Comparison of ENCODE assay signal across 29 cellular contexts in the genomic region with DNA sequence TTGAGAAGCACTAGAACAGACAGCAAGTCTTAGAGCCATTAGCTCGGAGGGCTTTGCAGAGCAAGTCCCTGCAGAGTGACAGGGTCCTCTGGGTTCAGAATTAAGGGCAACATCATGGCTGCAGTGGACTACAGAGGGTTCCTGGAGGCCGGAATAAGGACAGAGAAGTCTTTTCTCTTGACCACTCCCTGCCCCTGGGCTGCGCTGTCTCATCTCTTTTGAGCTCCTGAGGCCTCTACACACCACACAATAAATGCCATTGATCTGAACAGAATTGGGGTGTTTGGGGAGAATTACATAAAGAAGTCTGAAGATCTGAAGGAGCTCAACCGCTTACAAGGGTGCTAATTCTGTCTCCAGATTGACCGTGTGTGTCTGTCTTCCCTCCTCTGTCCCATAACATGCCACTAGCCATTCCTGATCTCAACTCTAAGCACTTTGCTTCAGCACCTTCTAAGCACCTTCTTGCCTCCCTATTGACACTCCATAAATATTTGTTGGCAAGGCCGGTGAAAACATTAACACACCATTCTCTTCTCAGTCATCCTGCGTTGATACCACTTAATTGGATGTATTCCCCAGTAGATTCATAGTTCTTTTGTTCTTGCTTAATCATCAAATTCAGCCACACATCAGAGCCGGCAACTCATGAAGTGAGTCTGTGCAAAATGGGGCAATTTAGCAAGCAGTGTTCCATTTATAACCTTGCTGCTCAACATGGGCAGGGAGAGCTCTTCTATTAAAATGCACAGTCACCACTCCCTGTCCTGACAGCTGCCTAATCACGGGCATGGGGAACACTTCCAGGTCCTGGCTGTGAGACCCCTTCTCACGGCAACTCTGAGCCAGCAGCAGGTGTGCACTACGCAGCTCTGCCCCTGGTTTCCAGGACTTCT. TPM values are rescaled to one million over a fixed set of nuclear protein-coding genes. Genes with fewer than 3 reads are reported as not detected.
DNase-seq lines count a peak whose midpoint lies in the region; ATAC-seq, FAIRE-seq and TF ChIP-seq lines count a peak whose summit lies in the region.
"Had no signal": no experiment of that assay in that cellular context is flagged by ENCODE, and none has a peak within 500 bp of the region (broad histone marks: within the 10 kb centered on the region; RNA-seq: fewer than 3 reads in every experiment).

No MANE protein-coding gene starts in this region.

- H3K4me3 Mint-ChIP-seq in osteocyte (ENCODE audit: unreplicated experiment) = no peak overlapping the region
- H3K4me3 Mint-ChIP-seq: activated B cell treated with CpG ODN at 0.5 μM for 24 hours; CD4-positive, alpha-beta T cell; dendritic cell treated with granulocyte-macrophage colony-stimulating factor and Interleukin-4, amounts not matched to agents 40 ng/mL and 50 ng/mL, for 4 days; naive thymus-derived CD4-positive, alpha-beta T cell; stimulated activated naive CD8-positive, alpha-beta T cell treated with anti-CD3 and anti-CD28 coated beads, Interleukin-15, Interleukin-2, amounts not matched to agents 100 ng/mL and 50 ng/mL, for 24 hours had no signal

- peaks cover 6% of the 10 kb centered on the region for H3K4me1 Mint-ChIP-seq in osteocyte (ENCODE audit: unreplicated experiment)
- H3K4me1 Mint-ChIP-seq: activated B cell treated with CpG ODN at 0.5 μM for 24 hours had no signal

- no peak overlapping the region for H3K9ac ChIP-seq in K562 (ENCODE audit: insufficient read depth in 1 of 2, low read depth in 2 of 2, low read length in 2 of 2)
- H3K9ac ChIP-seq: SK-N-SH had no signal

- TF ChIP-seq EP300 in Ishikawa (IDR thresholded peaks at IDR 0.05; ENCODE audit: borderline replicate concordance) (no peak), K562 (IDR thresholded peaks at IDR 0.05; ENCODE audit: low read length) (no peak), suprapubic skin (IDR thresholded peaks at IDR 0.05) (no peak)

- no peaks in the 10 kb centered on the region for H3K4me1 ChIP-seq in K562 (replicated peaks in 1 of 2; ENCODE audit: control insufficient read depth in 2 of 2, insufficient read depth in 2 of 2, low read length in 2 of 2)
- no peaks in the 10 kb centered on the region for H3K4me1 ChIP-seq in suprapubic skin
- H3K4me1 ChIP-seq: foreskin keratinocyte had no signal

- peaks cover 43% of the 10 kb centered on the region for H3K27me3 Mint-ChIP-seq in osteocyte (ENCODE audit: unreplicated experiment)

- no peak for FAIRE-seq in K562 (lab: Jason Lieb, UNC)
- FAIRE-seq: bronchial epithelial cell, GM12892, GM19239, islet of Langerhans had no signal

- H3K36me3 ChIP-seq in K562 (ENCODE audit: control insufficient read depth, insufficient read depth, low read length) (no peaks in the 10 kb centered on the region), suprapubic skin (no peaks in the 10 kb centered on the region)

- POLR2A ChIA-PET in K562 (lab: Yijun Ruan, JAX) = interaction anchor here (0.7 to 1.2 kb wide), 4 partner anchors 8 to 22 kb away, joined by 3 read pairs; no protein-coding TSS in a partner anchor

- TF ChIP-seq POLR2A in K562 (conservative IDR thresholded peaks at IDR 0.05) = no peak
- no peak for TF ChIP-seq POLR2A in suprapubic skin (IDR thresholded peaks at IDR 0.05)

- H3K9me3 Mint-ChIP-seq in osteocyte (ENCODE audit: unreplicated experiment) = no peaks in the 10 kb centered on the region
- H3K9me3 Mint-ChIP-seq: activated B cell treated with CpG ODN at 0.5 μM for 24 hours; CD4-positive, alpha-beta T cell; dendritic cell treated with granulocyte-macrophage colony-stimulating factor and Interleukin-4, amounts not matched to agents 40 ng/mL and 50 ng/mL, for 4 days; naive thymus-derived CD4-positive, alpha-beta T cell; stimulated activated naive CD8-positive, alpha-beta T cell treated with anti-CD3 and anti-CD28 coated beads, Interleukin-15, Interleukin-2, amounts not matched to agents 100 ng/mL and 50 ng/mL, for 24 hours had no signal

- intact Hi-C loops in K562 (cut with micrococcal nuclease) = loop anchor here (5.0 kb wide), 1 partner anchor 254 kb away; no protein-coding TSS in a partner anchor

- in situ Hi-C loops in K562 (cut with MboI) = no loop called here

- ATAC-seq in K562 (peak; percentile 71), GM21576 (IDR thresholded peaks at IDR 0.05; ENCODE audit: unreplicated experiment) (no peak)
- ATAC-seq: foreskin keratinocyte; naive thymus-derived CD4-positive, alpha-beta T cell had no signal

- H3K4me3 ChIP-seq in K562 = no peak overlapping the region
- H3K4me3 ChIP-seq in suprapubic skin = no peak overlapping the region
- H3K4me3 ChIP-seq: smooth muscle cell had no signal

- no peak overlapping the region for H3K27ac Mint-ChIP-seq in osteocyte (ENCODE audit: unreplicated experiment)
- H3K27ac Mint-ChIP-seq: activated B cell treated with CpG ODN at 0.5 μM for 24 hours; CD4-positive, alpha-beta T cell; dendritic cell treated with granulocyte-macrophage colony-stimulating factor and Interleukin-4, amounts not matched to agents 40 ng/mL and 50 ng/mL, for 4 days; naive thymus-derived CD4-positive, alpha-beta T cell; stimulated activated naive CD8-positive, alpha-beta T cell treated with anti-CD3 and anti-CD28 coated beads, Interleukin-15, Interleukin-2, amounts not matched to agents 100 ng/mL and 50 ng/mL, for 24 hours had no signal

- H3K9me3 ChIP-seq in K562 (replicated peaks; ENCODE audit: control insufficient read depth, insufficient read depth, low read depth, low read length) = no peaks in the 10 kb centered on the region
- H3K9me3 ChIP-seq in suprapubic skin = no peaks in the 10 kb centered on the region
- H3K9me3 ChIP-seq: SK-N-SH had no signal

- H3K9me1 ChIP-seq in K562 (ENCODE audit: control insufficient read depth, insufficient read depth, low read length) = no peaks in the 10 kb centered on the region

- TF ChIP-seq CTCF in K562 (IDR thresholded peaks at IDR 0.05 in 2 of 3, conservative IDR thresholded peaks at IDR 0.05 in 1 of 3; ENCODE audit: insufficient read depth in 2 of 3, low read depth in 1 of 3, low read length in 3 of 3) (peak in 2 of 3 experiments; percentile 11 to 29; a peak in 2 of 6 replicates), osteocyte (IDR thresholded peaks at IDR 0.05) (no peak), suprapubic skin (IDR thresholded peaks at IDR 0.05) (no peak)

- H3K79me2 ChIP-seq in K562 (ENCODE audit: control insufficient read depth, insufficient read depth, low read length) = no peaks in the 10 kb centered on the region

- H3K36me3 Mint-ChIP-seq in osteocyte (ENCODE audit: unreplicated experiment) = no peaks in the 10 kb centered on the region
- H3K36me3 Mint-ChIP-seq: naive thymus-derived CD4-positive, alpha-beta T cell had no signal

- DNase-seq in COR-L47 (lab: John Stamatoyannopoulos, UW) (peak; percentile 18), K562 (ENCODE audit: extremely low read depth in 1 of 4, low spot score in 3 of 4) (no peak), myocyte (ENCODE audit: low read depth) (peak; percentile 74), osteocyte (ENCODE audit: extremely low spot score, unreplicated experiment) (no peak), suprapubic skin (ENCODE audit: low spot score in 2 of 2) (no peak), middle frontal gyrus (ENCODE audit: extremely low spot score, low spot score) (no peak)
- DNase-seq: activated B cell treated with CpG ODN at 0.5 μM for 24 hours; activated CD4-positive, alpha-beta T cell treated with anti-CD3 and anti-CD28 coated beads, Interleukin-2, amount 50 U/mL, for 48 hours; CD4-positive, alpha-beta T cell; DMS153; foreskin keratinocyte; GOT3; hippocampal formation; mammary epithelial cell; naive thymus-derived CD4-positive, alpha-beta T cell; NCI-H2171 treated with DMSO at 0.1 percent for 48 hours; SK-N-SH; stimulated activated CD4-positive, alpha-beta T cell treated with anti-CD3 and anti-CD28 coated beads, Interleukin-4, amount 100 ng/mL, for 1 hour; trophoblast cell had no signal

- no peak overlapping the region for H3K4me2 ChIP-seq in K562 (ENCODE audit: insufficient read depth, low read length)
- H3K4me2 ChIP-seq: SK-N-SH, smooth muscle cell had no signal

- TF ChIP-seq RAD21 in Ishikawa (IDR thresholded peaks at IDR 0.05; ENCODE audit: low read depth) (peak; percentile 20; the same call in 1 of the 2 replicates), K562 (CRISPR knock-in tag; conservative IDR thresholded peaks at IDR 0.05 in 1 of 2, IDR thresholded peaks at IDR 0.05 in 1 of 2) (0 out of 4 replicates have a peak, but pooled peaks of 1 of the 2 experiments have one; percentile 19)

- no TSS peak for BruUV-seq in K562 (replicated peaks; lab: Mats Ljungman, UMichigan)

- under 1% methylated on average over 11 of the region's 11 CpGs for WGBS in K562 (ENCODE audit: insufficient coverage, low coverage, missing lambda C conversion rate)
- WGBS in suprapubic skin = 70% methylated on average over 11 of the region's 11 CpGs

- no peak overlapping the region for H2AFZ ChIP-seq in K562 (ENCODE audit: low read depth, low read length)

- CTCF ChIA-PET in K562 (lab: Yijun Ruan, JAX; ENCODE audit: low intra/inter-chr PET ratio) = no interaction called here

- no peaks in the 10 kb centered on the region for H4K20me1 ChIP-seq in K562 (replicated peaks; ENCODE audit: control insufficient read depth, insufficient read depth, low read length)

- H3K27ac ChIP-seq in K562 (ENCODE audit: extremely low read depth, low read depth, low read length) (no peak overlapping the region), suprapubic skin (no peak overlapping the region)
- H3K27ac ChIP-seq: epithelial cell of prostate, foreskin keratinocyte had no signal

- H3K27me3 ChIP-seq in K562 (ENCODE audit: control insufficient read depth in 2 of 2, insufficient read depth in 2 of 2, low read length in 2 of 2) (peaks cover 23 to 52% of the 10 kb centered on the region in 2 experiments; a peak in 4 of 5 replicates), suprapubic skin (peaks cover 5% of the 10 kb centered on the region)

RNA-seq across cellular contexts. Expression of gene NMNAT2, which starts 49.7 kb away (rescaled TPM):
- not detected in 2 replicates for total RNA-seq in K562 (2011; cell fraction: chromatin; rRNA removed; ENCODE audit: low replicate concordance)
- total RNA-seq in K562 (2011; cell fraction: nucleolus; rRNA removed) = not detected in 2 replicates
- total RNA-seq in K562 (2011; cell fraction: nucleoplasm; rRNA removed) = not detected in 2 replicates
- total RNA-seq in K562 (2014; rRNA removed) = not detected in 2 replicates
- total RNA-seq in K562 (2014; rRNA removed; fragmentation: Illumina TruSeq; extraction: Trizol) = not detected in 2 replicates
- total RNA-seq in K562 (2015; rRNA removed; fragmentation: Illumina TruSeq; extraction: Trizol) = not detected in 2 replicates
- not detected in 2 replicates for total RNA-seq in K562 (2021)
- polyA plus RNA-seq in K562 (2011; rRNA removed) = not detected in 2 replicates
- polyA plus RNA-seq in K562 (2011; cell fraction: cytosol; rRNA removed) = not detected in 2 replicates
- polyA plus RNA-seq in K562 (2011; cell fraction: nucleus; rRNA removed) = not detected in 2 replicates
- polyA plus RNA-seq in K562 (2012) = not detected in 2 replicates
- not detected in 2 replicates for polyA plus RNA-seq in K562 (2014; fragmentation: Illumina TruSeq; extraction: Trizol)
- polyA plus RNA-seq in K562 (2014; fragmentation: Nextera tagmentation; extraction: Ambion mirVana) = not detected
- polyA plus RNA-seq in K562 (2014; rRNA removed) = not detected in 2 replicates
- not detected in 2 replicates for polyA minus RNA-seq in K562 (2011; rRNA and poly(A)+ RNA removed)
- not detected in 2 replicates for polyA minus RNA-seq in K562 (2011; cell fraction: cytosol; rRNA and poly(A)+ RNA removed)
- not detected in 2 replicates for polyA minus RNA-seq in K562 (2011; cell fraction: nucleus; rRNA and poly(A)+ RNA removed)
- total RNA-seq in myocyte = 5.3 and 7.8 TPM in 2 replicates
- polyA plus RNA-seq in myocyte (2012) = 5.1 TPM
- 1.1 and 2.2 TPM in 2 replicates for total RNA-seq in osteocyte
- under 1 TPM; 0.48 to 0.81 (median 0.68) TPM for total RNA-seq in suprapubic skin
- total RNA-seq: activated B cell treated with CpG ODN at 0.5 μM for 24 hours; CD4-positive, alpha-beta T cell had no signal
- polyA plus RNA-seq: naive thymus-derived CD4-positive, alpha-beta T cell had no signal

Comparison
In these comparisons a context has a peak if more than half of its experiments do, and no peak if none do; other contexts are left out.
1. DNase-seq: peak in COR-L47 (single experiment) and myocyte (single experiment); none in K562 (0 of 4), osteocyte (single experiment), suprapubic skin (0 of 2) and middle frontal gyrus (single experiment).
2. CTCF ChIP-seq: peak in K562 (2 of 3); none in osteocyte (single experiment) and suprapubic skin (0 of 2).